18 cellular contexts compared by ENCODE assay signal in genomic region chr3:191123231-191123630, GRCh38.
"Had no signal": no experiment of that assay in that cellular context is flagged by ENCODE, and none has a peak within 500 bp of the region (broad histone marks: within the 10 kb centered on the region; RNA-seq: fewer than 3 reads in every experiment).

No MANE protein-coding gene starts in this region.

- H3K4me3 ChIP-seq: K562, SJCRH30 had no signal

- H3K27me3 ChIP-seq: SJCRH30 had no signal

- H3K4me2 ChIP-seq: KMS-11 had no signal

- H3K9ac ChIP-seq: KMS-11 had no signal

- ATAC-seq: K562, Panc1, PC-3, Right ventricle myocardium inferior, SK-N-SH treated with all-trans-retinoic acid at 6 μM for 48 hours had no signal

- H3K27ac ChIP-seq: HL-60, KMS-11, SJCRH30 had no signal

- DNase-seq: Kasumi-1, NCI-H1092 treated with DMSO at 0.1 percent for 48 hours, NCI-H1436, NCI-H187, NCI-H2029, NCI-H2081 treated with DMSO at 0.1 percent for 48 hours, NCI-H2171, NCI-H226, NCI-H774, PC-3, SHP77 treated with DMSO at 0.1 percent for 48 hours, SJCRH30 had no signal

- H3K4me1 ChIP-seq: SJCRH30 had no signal

- H3K36me3 ChIP-seq: SJCRH30 had no signal

- H3K9me3 ChIP-seq: SJCRH30 had no signal
